In the genomic region with DNA sequence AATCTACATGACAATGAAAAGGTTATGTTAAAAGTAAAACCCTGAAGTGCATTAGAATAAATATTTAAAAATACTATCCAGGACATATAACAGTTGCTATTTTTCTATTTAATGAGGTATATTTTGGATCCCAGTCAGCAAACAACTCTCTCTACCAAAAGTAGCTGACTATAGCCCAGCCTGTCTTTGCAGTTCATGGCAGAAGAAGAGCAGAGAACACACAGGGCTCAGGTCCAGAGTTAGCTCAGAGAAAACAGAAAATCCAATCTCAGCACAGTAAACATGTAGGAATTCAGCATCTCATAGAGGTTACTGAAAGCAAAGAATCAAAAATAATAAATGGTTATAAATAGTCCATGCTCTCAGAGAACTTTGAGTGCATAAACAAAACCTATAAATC, we compare ENCODE assay signal across 27 cellular contexts.
"Had no signal": no experiment of that assay in that cellular context is flagged by ENCODE, and none has a peak within 500 bp of the region (broad histone marks: within the 10 kb centered on the region; RNA-seq: fewer than 3 reads in every experiment).

No MANE protein-coding gene starts in this region.

- H3K4me1 ChIP-seq: esophagus muscularis mucosa, gastroesophageal sphincter, heart left ventricle had no signal

- H3K4me3 ChIP-seq: coronary artery, dorsolateral prefrontal cortex, esophagus muscularis mucosa, gastroesophageal sphincter, heart left ventricle had no signal

- DNase-seq: activated CD4-positive, alpha-beta memory T cell treated with anti-CD3 and anti-CD28 coated beads, Interleukin-2, amount 10 ng/mL, durations not matched to agents 7 days and 5 days; activated CD4-positive, alpha-beta T cell treated with anti-CD3 and anti-CD28 coated beads for 1 hour; activated CD4-positive, alpha-beta T cell treated with anti-CD3 and anti-CD28 coated beads for 4 hours; activated CD4-positive, alpha-beta T cell treated with anti-CD3 and anti-CD28 coated beads, Interleukin-2, amount 10 ng/mL, durations not matched to agents 7 days and 5 days; activated CD4-positive, alpha-beta T cell treated with anti-CD3 and anti-CD28 coated beads, Interleukin-2, amount 50 U/mL, for 4 hours; activated CD8-positive, alpha-beta memory T cell treated with anti-CD3 and anti-CD28 coated beads, Interleukin-2, amount 50 U/mL, for 48 hours; activated effector memory CD4-positive, alpha-beta T cell treated with Interleukin-2 at 50 U/mL for 16 hours; activated gamma-delta T cell treated with Interleukin-2 at 50 U/mL for 16 hours; activated naive CD4-positive, alpha-beta T cell treated with anti-CD3 and anti-CD28 coated beads, Interleukin-2, amount 50 U/mL, for 16 hours; activated naive CD4-positive, alpha-beta T cell treated with Interleukin-2 at 50 U/mL for 16 hours; activated T-cell treated with anti-CD3 and anti-CD28 coated beads for 4 hours; activated T-cell treated with anti-CD3 and anti-CD28 coated beads, Interleukin-2, amount 50 U/mL, for 24 hours; amniotic stem cell; anterior cingulate cortex; brain microvascular endothelial cell; dorsolateral prefrontal cortex; effector memory CD4-positive, alpha-beta T cell; endodermal cell; erythroblast; foreskin melanocyte; heart left ventricle; T-helper 2 cell had no signal

- FAIRE-seq: astrocyte, bronchial epithelial cell had no signal

- H3K27ac ChIP-seq: brain microvascular endothelial cell, coronary artery, dorsolateral prefrontal cortex, esophagus muscularis mucosa, gastroesophageal sphincter, heart left ventricle had no signal

- H3K27me3 ChIP-seq: brain microvascular endothelial cell, dorsolateral prefrontal cortex, esophagus muscularis mucosa, gastroesophageal sphincter, heart left ventricle had no signal

- H3K36me3 ChIP-seq: brain microvascular endothelial cell, esophagus muscularis mucosa, gastroesophageal sphincter, heart left ventricle had no signal
